Comparison of ENCODE assay signal across 8 cellular contexts in the genomic region with DNA sequence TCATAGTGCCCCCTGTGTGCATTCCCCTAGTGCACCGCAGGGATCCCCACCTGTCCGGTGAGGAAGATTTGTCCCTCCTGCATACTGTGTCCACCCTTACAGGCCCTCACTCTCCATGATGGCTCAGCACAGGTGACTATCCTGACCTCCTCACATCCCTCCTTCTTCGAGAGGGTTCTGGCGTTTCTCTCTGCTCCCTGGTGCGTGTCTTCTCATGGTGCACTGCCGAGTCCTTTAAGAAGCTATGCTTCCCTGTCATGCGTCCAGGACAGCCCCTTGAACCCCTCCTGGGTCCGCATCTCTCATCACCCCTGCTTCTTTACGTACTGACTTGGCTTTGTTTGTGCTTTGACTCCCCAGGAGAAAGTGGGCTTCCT. TPM values are rescaled to one million over a fixed set of nuclear protein-coding genes. Genes with fewer than 3 reads are reported as not detected.
DNase-seq lines count a peak whose midpoint lies in the region; ATAC-seq and TF ChIP-seq lines count a peak whose summit lies in the region.

No MANE protein-coding gene starts in this region.

- H4K20me1 ChIP-seq in fibroblast of lung (ENCODE audit: control insufficient read depth, extremely low read depth, insufficient read depth, low read length), result no peaks in the 10 kb centered on the region

- H3K4ac ChIP-seq in trophoblast cell (ENCODE audit: low read depth, low read length), result peak overlapping the region; percentile 68

- H2AFZ ChIP-seq in fibroblast of lung (ENCODE audit: low read length), result no peak overlapping the region
- peak overlapping the region; percentile 34 for H2AFZ ChIP-seq in trophoblast cell (ENCODE audit: insufficient read depth, low read length, poor library complexity)

- H3K27me3 ChIP-seq in CD8-positive, alpha-beta T cell (ENCODE audit: insufficient read depth, low read length), result no peaks in the 10 kb centered on the region
- H3K27me3 ChIP-seq in fibroblast of lung (ENCODE audit: control insufficient read depth, insufficient read depth, low read length) (no peaks in the 10 kb centered on the region), trophoblast cell (ENCODE audit: insufficient read depth, low read length) (no peaks in the 10 kb centered on the region)

- ATAC-seq in CD8-positive, alpha-beta T cell, result no peak
- ATAC-seq in HG03342 (IDR thresholded peaks at IDR 0.05; ENCODE audit: unreplicated experiment), result no peak
- no peak for ATAC-seq in HG02884 (IDR thresholded peaks at IDR 0.05; ENCODE audit: unreplicated experiment)
- no peak for ATAC-seq in HG03135 (IDR thresholded peaks at IDR 0.05; ENCODE audit: unreplicated experiment)

- peaks cover 16% of the 10 kb centered on the region for H3K79me1 ChIP-seq in trophoblast cell (ENCODE audit: low read length)

- H3K79me2 ChIP-seq in fibroblast of lung (ENCODE audit: control insufficient read depth, insufficient read depth, low read length), result peaks cover 36% of the 10 kb centered on the region
- H3K79me2 ChIP-seq in trophoblast cell (ENCODE audit: control insufficient read depth, insufficient read depth, low read length, poor library complexity), result peaks cover 23% of the 10 kb centered on the region

- peak overlapping the region; percentile 71 for H3K4me3 ChIP-seq in CD8-positive, alpha-beta T cell (ENCODE audit: low read depth, low read length)
- H3K4me3 ChIP-seq in SK-N-MC, result peak overlapping the region; percentile 83; the same call in 1 of the 2 replicates
- H3K4me3 ChIP-seq in fibroblast of lung (replicated peaks in 1 of 4; ENCODE audit: control extremely low read depth in 1 of 4, insufficient read depth in 1 of 4, low read depth in 3 of 4, low read length in 4 of 4), result peak overlapping the region; percentile 39 to 82 (median 59)
- peak overlapping the region; percentile 79 for H3K4me3 ChIP-seq in trophoblast cell (ENCODE audit: low read depth, low read length)

- H3K4me1 Mint-ChIP-seq in CD8-positive, alpha-beta T cell (ENCODE audit: low read depth), result peaks cover 24% of the 10 kb centered on the region

- H3K4me2 ChIP-seq in fibroblast of lung (ENCODE audit: extremely low read depth, insufficient read depth, low read length), result peak overlapping the region; percentile 83
- H3K4me2 ChIP-seq in trophoblast cell (ENCODE audit: low read length), result peak overlapping the region; percentile 88

- H2BK12ac ChIP-seq in trophoblast cell (ENCODE audit: low read length), result no peak overlapping the region

- no peaks in the 10 kb centered on the region for H3K9me3 Mint-ChIP-seq in CD8-positive, alpha-beta T cell

- peak overlapping the region; percentile 76 for H3K4me3 Mint-ChIP-seq in CD8-positive, alpha-beta T cell

- H3K27me3 Mint-ChIP-seq in CD8-positive, alpha-beta T cell (ENCODE audit: low read depth), result no peaks in the 10 kb centered on the region

- H3K36me3 Mint-ChIP-seq in CD8-positive, alpha-beta T cell, result no peaks in the 10 kb centered on the region

- peak overlapping the region; percentile 86 for H4K8ac ChIP-seq in trophoblast cell (ENCODE audit: low read depth, low read length)

- H3K9ac ChIP-seq in SK-N-MC (ENCODE audit: insufficient read length) (no peak overlapping the region), fibroblast of lung (ENCODE audit: insufficient read depth, low read length) (no peak overlapping the region), trophoblast cell (ENCODE audit: low read length) (peak overlapping the region; percentile 39)

- peak overlapping the region; percentile 77 for H2AK5ac ChIP-seq in trophoblast cell (ENCODE audit: low read length)

- peak overlapping the region; percentile 97 for H4K91ac ChIP-seq in trophoblast cell (ENCODE audit: low read depth, low read length)

- TF ChIP-seq CTCF in CD8-positive, alpha-beta T cell (IDR thresholded peaks at IDR 0.05), result no peak
- no peak for TF ChIP-seq CTCF in fibroblast of lung (conservative IDR thresholded peaks at IDR 0.05 in 1 of 2, IDR thresholded peaks at IDR 0.05 in 1 of 2; ENCODE audit: low read depth in 1 of 2, low read length in 2 of 2)

- H3K23ac ChIP-seq in trophoblast cell (ENCODE audit: low read length), result no peak overlapping the region

- no peak overlapping the region for H2BK120ac ChIP-seq in trophoblast cell (ENCODE audit: insufficient read depth, low read length, poor library complexity)

- peak overlapping the region; percentile 80 for H3K14ac ChIP-seq in trophoblast cell (ENCODE audit: low read length)

- peak overlapping the region; percentile 81 for H3K27ac ChIP-seq in CD8-positive, alpha-beta T cell (ENCODE audit: low read depth, low read length)
- H3K27ac ChIP-seq in SK-N-MC (no peak overlapping the region), fibroblast of lung (ENCODE audit: insufficient read depth, low read length) (no peak overlapping the region), trophoblast cell (ENCODE audit: low read depth, low read length) (no peak overlapping the region)

- H2BK5ac ChIP-seq in trophoblast cell (ENCODE audit: low read depth, low read length, poor library complexity), result no peak overlapping the region

- DNase-seq in CD8-positive, alpha-beta T cell, result no peak
- DNase-seq in SK-N-MC (ENCODE audit: low read depth, low spot score), result no peak
- no peak for DNase-seq in fibroblast of lung (ENCODE audit: low read depth in 2 of 2)
- no peak for DNase-seq in trophoblast cell
- no peak for DNase-seq in NCI-H526 (lab: John Stamatoyannopoulos, UW)

- H3K36me3 ChIP-seq in CD8-positive, alpha-beta T cell (ENCODE audit: insufficient read depth, low read length), result no peaks in the 10 kb centered on the region
- no peaks in the 10 kb centered on the region; the same call in 1 of the 2 replicates for H3K36me3 ChIP-seq in SK-N-MC (ENCODE audit: insufficient read depth, low read length)
- no peaks in the 10 kb centered on the region for H3K36me3 ChIP-seq in fibroblast of lung (ENCODE audit: control insufficient read depth, insufficient read depth, low read length)
- peaks cover 2 to 8% of the 10 kb centered on the region in 2 experiments for H3K36me3 ChIP-seq in trophoblast cell (ENCODE audit: control insufficient read depth in 1 of 2, insufficient read depth in 2 of 2, low read length in 2 of 2)

- peak overlapping the region; percentile 36 for H4K12ac ChIP-seq in trophoblast cell (ENCODE audit: low read depth, low read length)

- intact Hi-C loops in CD8-positive, alpha-beta T cell (cut with DNase I, micrococcal nuclease), result loop anchor here (2.0 to 10.0 kb wide), 8 partner anchors 31 to 1485 kb away; partner anchors contain the start of genes ATG4B (in 1 of the 2), D2HGDH (in 1 of the 2), FARP2 (in 1 of the 2) and NDUFA10 (in 1 of the 2)

- H3K9me3 ChIP-seq in CD8-positive, alpha-beta T cell (ENCODE audit: low read length), result no peaks in the 10 kb centered on the region
- H3K9me3 ChIP-seq in SK-N-MC (ENCODE audit: low read depth, low read length), result no peaks in the 10 kb centered on the region
- no peaks in the 10 kb centered on the region for H3K9me3 ChIP-seq in fibroblast of lung (ENCODE audit: control insufficient read depth, insufficient read depth, low read depth, low read length)
- H3K9me3 ChIP-seq in trophoblast cell (ENCODE audit: insufficient read depth, low read depth, low read length), result peaks cover 1% of the 10 kb centered on the region

- H3K27ac Mint-ChIP-seq in CD8-positive, alpha-beta T cell, result peak overlapping the region; percentile 85

- CTCF ChIA-PET in CD8-positive, alpha-beta T cell (lab: Charles Lee), result no interaction called here

- no peak overlapping the region for H3K18ac ChIP-seq in trophoblast cell (ENCODE audit: low read length)

- no CpG with 5 or more reads among the region's 9 CpGs for WGBS in trophoblast cell (ENCODE audit: extremely low coverage, insufficient coverage, insufficient read length)

- H3K4me1 ChIP-seq in CD8-positive, alpha-beta T cell (ENCODE audit: insufficient read depth, low read length), result peaks cover 21% of the 10 kb centered on the region
- H3K4me1 ChIP-seq in fibroblast of lung (ENCODE audit: control insufficient read depth, extremely low read depth, insufficient read depth, low read length) (peaks cover 4% of the 10 kb centered on the region), trophoblast cell (ENCODE audit: control insufficient read depth in 1 of 2, insufficient read depth in 2 of 2, low read length in 2 of 2) (peaks cover 16 to 19% of the 10 kb centered on the region in 2 experiments)

- POLR2A ChIA-PET in CD8-positive, alpha-beta T cell (lab: Charles Lee), result no interaction called here

RNA-seq across cellular contexts. Expression of gene STK25, which starts 1.0 kb away (rescaled TPM):
- 10 to 100 TPM; 58.7 to 66.4 TPM for total RNA-seq in CD8-positive, alpha-beta T cell
- total RNA-seq in fibroblast of lung, result 131 and 197 TPM in 2 replicates
- polyA plus RNA-seq in fibroblast of lung, result 168 and 171 TPM in 2 replicates
- polyA plus RNA-seq in fibroblast of lung (2012), result 106 and 107 TPM in 2 replicates
- 1,001 and 1,081 TPM in 2 replicates for polyA minus RNA-seq in fibroblast of lung (ENCODE audit: low replicate concordance)
- polyA plus RNA-seq in trophoblast cell (2013), result 96.3 and 98.3 TPM in 2 replicates

RNA-seq across cellular contexts. Expression of gene BOK, which starts 49.1 kb away (rescaled TPM):
- not detected for total RNA-seq in CD8-positive, alpha-beta T cell
- total RNA-seq in fibroblast of lung, result 38.5 and 42.4 TPM in 2 replicates
- 14.8 and 21.2 TPM in 2 replicates for polyA plus RNA-seq in fibroblast of lung
- 27.7 and 32.1 TPM in 2 replicates for polyA plus RNA-seq in fibroblast of lung (2012)
- polyA minus RNA-seq in fibroblast of lung (ENCODE audit: low replicate concordance), result 21.0 and 40.2 TPM in 2 replicates
- polyA plus RNA-seq in trophoblast cell (2013), result 46.7 and 48.1 TPM in 2 replicates

Comparison
In these comparisons a context has a peak if more than half of its experiments do, and no peak if none do; other contexts are left out.
1. RNA of gene BOK, which starts 49.1 kb away (total RNA-seq): 38.5 to 42.4 TPM in fibroblast of lung; not detected in CD8-positive, alpha-beta T cell; every median in the first group is over 10 times any median in the second.
2. Peak in every context shown above with its lines, with median percentiles within 50 percentile points of each other: H3K4me3 ChIP-seq.